ENCODE assay signal across 3 cellular contexts in genomic region chr20:49519777-49520359, GRCh38.
TF ChIP-seq lines count a peak whose summit lies in the region.

No MANE protein-coding gene starts in this region.

TF ChIP-seq in SK-N-SH treated with all-trans-retinoic acid at 6 μM for 48 hours, 23 proteins besides CTCF, POLR2A, EP300 and RAD21:
- TF ChIP-seq OSR1 (CRISPR knock-in tag; IDR thresholded peaks at IDR 0.05) (no peak), PATZ1 (CRISPR knock-in tag; IDR thresholded peaks at IDR 0.05; ENCODE audit: borderline replicate concordance) (no peak), ZNF70 (CRISPR knock-in tag; IDR thresholded peaks at IDR 0.05) (no peak), CSDC2 (CRISPR knock-in tag; IDR thresholded peaks at IDR 0.05) (no peak), CREB5 (CRISPR knock-in tag; IDR thresholded peaks at IDR 0.05; ENCODE audit: low read depth) (no peak), ISL1 (CRISPR knock-in tag; IDR thresholded peaks at IDR 0.05) (no peak), TOX (CRISPR knock-in tag; IDR thresholded peaks at IDR 0.05; ENCODE audit: borderline replicate concordance) (no peak), ESRRG (CRISPR knock-in tag; IDR thresholded peaks at IDR 0.05) (no peak), GLIS3 (CRISPR knock-in tag; IDR thresholded peaks at IDR 0.05) (no peak), ZFP3 (CRISPR knock-in tag; IDR thresholded peaks at IDR 0.05) (no peak), ZNF8 (CRISPR knock-in tag; IDR thresholded peaks at IDR 0.05) (no peak)

TF ChIP-seq in SK-N-SH, 30 proteins besides CTCF, POLR2A, EP300 and RAD21:
- TF ChIP-seq GATA2 (CRISPR knock-in tag; IDR thresholded peaks at IDR 0.05) (no peak), TAF1 (IDR thresholded peaks at IDR 0.05; ENCODE audit: borderline replicate concordance, low read depth, low read length) (no peak)

TF ChIP-seq in K562, 482 proteins besides CTCF, POLR2A, EP300 and RAD21:
- TF ChIP-seq BCL6 (CRISPR knock-in tag; IDR thresholded peaks at IDR 0.05), result no peak
- TF ChIP-seq CTCFL (IDR thresholded peaks at IDR 0.05; ENCODE audit: borderline replicate concordance, insufficient read depth, low read depth, low read length, poor library complexity, severe bottlenecking), result no peak
- TF ChIP-seq SRSF7 (optimal IDR thresholded peaks at IDR 0.05; ENCODE audit: low read depth, low read length), result no peak
- TF ChIP-seq RBM25 (IDR thresholded peaks at IDR 0.05; ENCODE audit: low read depth, low read length, severe bottlenecking), result peak; percentile 47
